Comparison of ENCODE assay signal across 8 cellular contexts in genomic region chr10:129963076-129963830, GRCh38. TPM values are rescaled to one million over a fixed set of nuclear protein-coding genes. Genes with fewer than 3 reads are reported as not detected.
DNase-seq lines count a peak whose midpoint lies in the region; ATAC-seq, FAIRE-seq and TF ChIP-seq lines count a peak whose summit lies in the region.

No MANE protein-coding gene starts in this region.

- peaks cover 3% of the 10 kb centered on the region; the same call in 1 of the 2 replicates for H4K20me1 ChIP-seq in HepG2 (ENCODE audit: insufficient read depth, low read length)

- intact Hi-C loops in HepG2 (cut with micrococcal nuclease; ENCODE audit: unreplicated experiment) = no loop called here

- FAIRE-seq in HepG2 (lab: Jason Lieb, UNC) = no peak

- H3K4me3 ChIP-seq in astrocyte of the spinal cord (ENCODE audit: low read depth, low read length) (peak overlapping the region; percentile 43), HepG2 (replicated peaks in 1 of 3; ENCODE audit: insufficient read depth in 1 of 3, low read depth in 2 of 3, low read length in 3 of 3) (peak overlapping the region in 2 of 3 experiments; percentile 7 to 37; a peak in 2 of 6 replicates), upper lobe of left lung (peak overlapping the region; percentile 35 to 50 (median 44))

- H3K9me3 ChIP-seq in HepG2 (ENCODE audit: low read length) = no peaks in the 10 kb centered on the region
- no peaks in the 10 kb centered on the region for H3K9me3 ChIP-seq in upper lobe of left lung

- ATAC-seq in stimulated activated naive CD8-positive, alpha-beta T cell treated with anti-CD3 and anti-CD28 coated beads, Interleukin-15, Interleukin-2, amounts not matched to agents 100 U/mL and 50 U/mL, for 24 hours = no peak
- ATAC-seq in HepG2 (peak; percentile 11; the same call in 2 of the 3 replicates), upper lobe of left lung (ENCODE audit: low FRiP score in 2 of 2) (peak in 1 of 2 donors; percentile 16), GM21423 (IDR thresholded peaks at IDR 0.05; ENCODE audit: unreplicated experiment) (no peak), HG02870 (IDR thresholded peaks at IDR 0.05; ENCODE audit: unreplicated experiment) (no peak)

- in situ Hi-C loops in astrocyte of the spinal cord (cut with HindIII; ENCODE audit: low sequenced_read_pairs) (no loop called here), HepG2 (cut with HindIII; ENCODE audit: extremely low pct_ligation_motif_present, low pct_unique_long_range_greater_than_20kb) (loop anchor here (25.0 kb wide), 1 partner anchor 1701 kb away; no protein-coding TSS in a partner anchor)

- H3K27me3 Mint-ChIP-seq in stimulated activated naive CD8-positive, alpha-beta T cell treated with anti-CD3 and anti-CD28 coated beads, Interleukin-15, Interleukin-2, amounts not matched to agents 100 ng/mL and 50 ng/mL, for 24 hours = peaks cover 66% of the 10 kb centered on the region

- no peaks in the 10 kb centered on the region for H3K9me3 Mint-ChIP-seq in stimulated activated naive CD8-positive, alpha-beta T cell treated with anti-CD3 and anti-CD28 coated beads, Interleukin-15, Interleukin-2, amounts not matched to agents 100 ng/mL and 50 ng/mL, for 24 hours

- TF ChIP-seq EP300 in HepG2 (IDR thresholded peaks at IDR 0.05; ENCODE audit: low read depth in 2 of 2, low read length in 2 of 2) (no peak), HepG2 (CRISPR knock-in tag; IDR thresholded peaks at IDR 0.05; ENCODE audit: borderline replicate concordance) (no peak), upper lobe of left lung (IDR thresholded peaks at IDR 0.05) (no peak)

- TF ChIP-seq RAD21 in HepG2 (CRISPR knock-in tag; IDR thresholded peaks at IDR 0.05) = no peak

- no peaks in the 10 kb centered on the region for H3K79me2 ChIP-seq in HepG2 (ENCODE audit: insufficient read depth, low read length)

- H3K27ac ChIP-seq in HepG2 (ENCODE audit: extremely low read length, insufficient read depth, low read length) (no peak overlapping the region), upper lobe of left lung (no peak overlapping the region)

- WGBS in HepG2 (ENCODE audit: low lambda C conversion rate) = 32% methylated on average over 17 of the region's 89 CpGs
- WGBS in upper lobe of left lung, 2 donors = 0 to 4% methylated on average over 17 to 56 of the region's 89 CpGs

- no peak overlapping the region for H2AFZ ChIP-seq in HepG2 (ENCODE audit: low read length)

- H3K9ac ChIP-seq in HepG2 (ENCODE audit: insufficient read depth, low read depth, low read length) = no peak overlapping the region

- peaks cover 1 to 71% of the 10 kb centered on the region in 2 experiments for H3K27me3 ChIP-seq in HepG2 (ENCODE audit: control insufficient read depth in 1 of 2, insufficient read depth in 2 of 2, low read length in 2 of 2)
- H3K27me3 ChIP-seq in upper lobe of left lung = peaks cover 5 to 93% (median 67%) of the 10 kb centered on the region in 4 donors

- H3K27ac Mint-ChIP-seq in stimulated activated naive CD8-positive, alpha-beta T cell treated with anti-CD3 and anti-CD28 coated beads, Interleukin-15, Interleukin-2, amounts not matched to agents 100 ng/mL and 50 ng/mL, for 24 hours = peak overlapping the region; percentile 62

- TF ChIP-seq POLR2A in HepG2 (IDR thresholded peaks at IDR 0.05; ENCODE audit: insufficient read depth in 1 of 2, low read depth in 2 of 2, low read length in 2 of 2) (no peak), upper lobe of left lung (IDR thresholded peaks at IDR 0.05) (no peak)

- H3K36me3 Mint-ChIP-seq in stimulated activated naive CD8-positive, alpha-beta T cell treated with anti-CD3 and anti-CD28 coated beads, Interleukin-15, Interleukin-2, amounts not matched to agents 100 ng/mL and 50 ng/mL, for 24 hours (ENCODE audit: low read depth) = peaks cover 16% of the 10 kb centered on the region

- no peaks in the 10 kb centered on the region for H3K4me1 ChIP-seq in HepG2 (ENCODE audit: insufficient read depth, low read length)
- H3K4me1 ChIP-seq in upper lobe of left lung = peaks cover 35 to 66% (median 40%) of the 10 kb centered on the region in 4 donors

- peak overlapping the region; percentile 71 for H3K4me3 Mint-ChIP-seq in stimulated activated naive CD8-positive, alpha-beta T cell treated with anti-CD3 and anti-CD28 coated beads, Interleukin-15, Interleukin-2, amounts not matched to agents 100 ng/mL and 50 ng/mL, for 24 hours

- CTCF ChIA-PET in HepG2 (lab: Yijun Ruan, JAX; ENCODE audit: low intra/inter-chr PET ratio, low total read pairs) = no interaction called here

- H3K36me3 ChIP-seq in HepG2 (replicated peaks in 1 of 2; ENCODE audit: control insufficient read depth in 1 of 2, insufficient read depth in 2 of 2, low read length in 2 of 2) (no peaks in the 10 kb centered on the region), upper lobe of left lung (no peaks in the 10 kb centered on the region)

- DNase-seq in stimulated activated naive CD8-positive, alpha-beta T cell treated with anti-CD3 and anti-CD28 coated beads, Interleukin-15, Interleukin-2, amounts not matched to agents 100 U/mL and 50 U/mL, for 24 hours = no peak
- DNase-seq in astrocyte of the spinal cord (ENCODE audit: low read depth, low spot score) = no peak
- no peak for DNase-seq in HepG2 (ENCODE audit: low spot score)
- peak in 1 of 2 donors; percentile 80 for DNase-seq in upper lobe of left lung
- DNase-seq in glomerular visceral epithelial cell (ENCODE audit: extremely low spot score) = no peak

- POLR2A ChIA-PET in HepG2 (lab: Yijun Ruan, JAX) = no interaction called here

- peak overlapping the region; percentile 45 for H3K4me2 ChIP-seq in HepG2 (ENCODE audit: low read depth, low read length)

- TF ChIP-seq CTCF in astrocyte of the spinal cord (IDR thresholded peaks at IDR 0.05; ENCODE audit: low read depth, low read length) (no peak), HepG2 (CRISPR knock-in tag; IDR thresholded peaks at IDR 0.05) (no peak), upper lobe of left lung (IDR thresholded peaks at IDR 0.05) (no peak)

- H3K4me1 Mint-ChIP-seq in stimulated activated naive CD8-positive, alpha-beta T cell treated with anti-CD3 and anti-CD28 coated beads, Interleukin-15, Interleukin-2, amounts not matched to agents 100 ng/mL and 50 ng/mL, for 24 hours (ENCODE audit: low read depth) = peaks cover 33% of the 10 kb centered on the region

- no TSS peak for BruUV-seq in HepG2 (replicated peaks; lab: Mats Ljungman, UMichigan)

TF ChIP-seq in HepG2, 621 proteins besides CTCF, POLR2A, EP300 and RAD21:
- TF ChIP-seq ZNF138 (CRISPR knock-in tag; IDR thresholded peaks at IDR 0.05; ENCODE audit: low read depth) = no peak
- peak; percentile 39; the same call in 1 of the 2 replicates for TF ChIP-seq EZH2 (conservative IDR thresholded peaks at IDR 0.05; ENCODE audit: low read depth, low read length)

RNA-seq across cellular contexts. Expression of gene EBF3, which starts 0.8 kb away (rescaled TPM):
- total RNA-seq in HepG2 (2016; rRNA removed; fragmentation: Illumina TruSeq; extraction: Trizol) = not detected in 2 replicates
- total RNA-seq in HepG2 (2016; cell fraction: cytosol; rRNA removed; fragmentation: Illumina TruSeq; extraction: Trizol; ENCODE audit: low read depth) = not detected in 2 replicates
- not detected in 2 replicates for total RNA-seq in HepG2 (2016; cell fraction: insoluble cytoplasmic fraction; rRNA removed; fragmentation: Illumina TruSeq; extraction: Trizol)
- total RNA-seq in HepG2 (2016; cell fraction: membrane; rRNA removed; fragmentation: Illumina TruSeq; extraction: Trizol) = not detected in 2 replicates
- total RNA-seq in HepG2 (2016; cell fraction: nucleus; rRNA removed; fragmentation: Illumina TruSeq; extraction: Trizol) = not detected in 2 replicates
- polyA plus RNA-seq in HepG2 (2011; rRNA removed) = not detected in 2 replicates
- not detected in 2 replicates for polyA plus RNA-seq in HepG2 (2011; cell fraction: cytosol; rRNA removed)
- polyA plus RNA-seq in HepG2 (2011; cell fraction: nucleus; rRNA removed) = not detected in 2 replicates
- 0.13 and 0.16 TPM in 2 replicates for polyA plus RNA-seq in HepG2 (2012)
- not detected in 2 replicates for polyA plus RNA-seq in HepG2 (2016; cell fraction: cytosol; fragmentation: Illumina TruSeq; extraction: Trizol; ENCODE audit: low read depth)
- polyA plus RNA-seq in HepG2 (2016; cell fraction: insoluble cytoplasmic fraction; fragmentation: Illumina TruSeq; extraction: Trizol; ENCODE audit: low read depth) = not detected in 2 replicates
- not detected in 2 replicates for polyA plus RNA-seq in HepG2 (2016; cell fraction: membrane; fragmentation: Illumina TruSeq; extraction: Trizol; ENCODE audit: low read depth)
- not detected in 2 replicates for polyA plus RNA-seq in HepG2 (2016; cell fraction: nucleus; fragmentation: Illumina TruSeq; extraction: Trizol; ENCODE audit: insufficient read depth, low read depth)
- not detected in 2 replicates for polyA minus RNA-seq in HepG2 (2011; rRNA and poly(A)+ RNA removed; ENCODE audit: low replicate concordance)
- polyA minus RNA-seq in HepG2 (2011; cell fraction: cytosol; rRNA and poly(A)+ RNA removed) = not detected in 2 replicates
- not detected in 2 replicates for polyA minus RNA-seq in HepG2 (2011; cell fraction: nucleus; rRNA and poly(A)+ RNA removed)
- total RNA-seq in upper lobe of left lung = under 1 TPM in 2 of 6 donors, not detected in 4; 0.06 to 0.51 TPM
